20 cellular contexts compared by ENCODE assay signal in genomic region chr6:100468013-100468622, GRCh38. TPM values are rescaled to one million over a fixed set of nuclear protein-coding genes. Genes with fewer than 3 reads are reported as not detected.
DNase-seq lines count a peak whose midpoint lies in the region; ATAC-seq and TF ChIP-seq lines count a peak whose summit lies in the region.
"Had no signal": no experiment of that assay in that cellular context is flagged by ENCODE, and none has a peak within 500 bp of the region (broad histone marks: within the 10 kb centered on the region; RNA-seq: fewer than 3 reads in every experiment).

No MANE protein-coding gene starts in this region.

- H3K4me3 ChIP-seq in adrenal gland (no peak overlapping the region), brain microvascular endothelial cell (ENCODE audit: low read depth, low read length) (no peak overlapping the region)
- H3K4me3 ChIP-seq: HAP-1 had no signal

- TF ChIP-seq CTCF in activated CD8-positive, alpha-beta T cell treated with anti-CD3 and anti-CD28 coated beads for 36 hours (IDR thresholded peaks at IDR 0.05) = no peak
- TF ChIP-seq CTCF in nephron (IDR thresholded peaks at IDR 0.05; ENCODE audit: unreplicated experiment in 3 of 3) = no peak
- TF ChIP-seq CTCF in adrenal gland (IDR thresholded peaks at IDR 0.05) = no peak
- no peak for TF ChIP-seq CTCF in brain microvascular endothelial cell (IDR thresholded peaks at IDR 0.05; ENCODE audit: low read depth, low read length, missing control alignments)

- H3K27ac Mint-ChIP-seq in activated CD8-positive, alpha-beta T cell treated with anti-CD3 and anti-CD28 coated beads, Interleukin-2, amount 10 ng/mL, durations not matched to agents 7 days and 5 days = no peak overlapping the region
- H3K27ac Mint-ChIP-seq in activated CD8-positive, alpha-beta T cell treated with anti-CD3 and anti-CD28 coated beads for 36 hours = no peak overlapping the region
- H3K27ac Mint-ChIP-seq in IgD-negative memory B cell (peak overlapping the region; percentile 62 to 84 (median 67)), nephron (peak overlapping the region in 2 of 3 experiments; percentile 9 to 86)

- in situ Hi-C loops in brain microvascular endothelial cell (cut with HindIII; ENCODE audit: low pct_ligation_motif_present, low sequenced_read_pairs) = loop anchor here (25.0 kb wide), 1 partner anchor 856 kb away; the partner anchor contains the start of gene PRDM13

- CTCF ChIA-PET in activated CD8-positive, alpha-beta T cell treated with anti-CD3 and anti-CD28 coated beads, Interleukin-2, amount 10 ng/mL, durations not matched to agents 7 days and 5 days (lab: Charles Lee) = no interaction called here
- CTCF ChIA-PET in activated CD8-positive, alpha-beta T cell treated with anti-CD3 and anti-CD28 coated beads for 36 hours (lab: Charles Lee) = no interaction called here

- ATAC-seq in activated CD8-positive, alpha-beta T cell treated with anti-CD3 and anti-CD28 coated beads, Interleukin-2, amount 10 ng/mL, durations not matched to agents 7 days and 5 days = no peak
- no peak for ATAC-seq in activated CD8-positive, alpha-beta T cell treated with anti-CD3 and anti-CD28 coated beads for 36 hours
- ATAC-seq in GM21529 (IDR thresholded peaks at IDR 0.05; ENCODE audit: unreplicated experiment) = no peak

- intact Hi-C loops in activated CD8-positive, alpha-beta T cell treated with anti-CD3 and anti-CD28 coated beads for 36 hours (cut with micrococcal nuclease) = loop anchor here (5.0 to 10.0 kb wide), 2 partner anchors 856 to 937 kb away; no protein-coding TSS in a partner anchor
- intact Hi-C loops in adrenal gland (cut with DNase I) = no loop called here

- H3K27me3 ChIP-seq in adrenal gland (peaks cover 86% of the 10 kb centered on the region), brain microvascular endothelial cell (replicated peaks) (peaks cover 92% of the 10 kb centered on the region)

- peaks cover 76% of the 10 kb centered on the region for H3K27me3 Mint-ChIP-seq in activated CD8-positive, alpha-beta T cell treated with anti-CD3 and anti-CD28 coated beads, Interleukin-2, amount 10 ng/mL, durations not matched to agents 7 days and 5 days (ENCODE audit: low read depth)
- peaks cover 75% of the 10 kb centered on the region for H3K27me3 Mint-ChIP-seq in activated CD8-positive, alpha-beta T cell treated with anti-CD3 and anti-CD28 coated beads for 36 hours
- peaks cover 63% of the 10 kb centered on the region for H3K27me3 Mint-ChIP-seq in IgD-negative memory B cell
- no peaks in the 10 kb centered on the region for H3K27me3 Mint-ChIP-seq in nephron (ENCODE audit: low read depth)

- H3K36me3 Mint-ChIP-seq in activated CD8-positive, alpha-beta T cell treated with anti-CD3 and anti-CD28 coated beads, Interleukin-2, amount 10 ng/mL, durations not matched to agents 7 days and 5 days (ENCODE audit: low read depth) = peaks cover 12% of the 10 kb centered on the region
- H3K36me3 Mint-ChIP-seq in activated CD8-positive, alpha-beta T cell treated with anti-CD3 and anti-CD28 coated beads for 36 hours (ENCODE audit: low read depth) = peaks cover 14% of the 10 kb centered on the region
- H3K36me3 Mint-ChIP-seq in IgD-negative memory B cell (peaks cover 1% of the 10 kb centered on the region), nephron (ENCODE audit: low read depth) (peaks cover 6% of the 10 kb centered on the region)

- H3K4me3 Mint-ChIP-seq in activated CD8-positive, alpha-beta T cell treated with anti-CD3 and anti-CD28 coated beads, Interleukin-2, amount 10 ng/mL, durations not matched to agents 7 days and 5 days = no peak overlapping the region
- H3K4me3 Mint-ChIP-seq in activated CD8-positive, alpha-beta T cell treated with anti-CD3 and anti-CD28 coated beads for 36 hours = no peak overlapping the region
- peak overlapping the region in 3 of 4 donors; percentile 2 to 43 (median 13) for H3K4me3 Mint-ChIP-seq in IgD-negative memory B cell
- peak overlapping the region; percentile 15 to 50 (median 30) for H3K4me3 Mint-ChIP-seq in nephron

- DNase-seq in activated CD8-positive, alpha-beta T cell treated with anti-CD3 and anti-CD28 coated beads, Interleukin-2, amount 10 ng/mL, durations not matched to agents 7 days and 5 days = peak; percentile 12
- DNase-seq in activated CD8-positive, alpha-beta T cell treated with anti-CD3 and anti-CD28 coated beads for 36 hours = no peak
- DNase-seq in adrenal gland (no peak), brain microvascular endothelial cell (no peak)
- DNase-seq: CD8-positive, alpha-beta memory T cell; DMS79; Karpas-422; NCI-H1417 treated with DMSO at 0.1 percent for 48 hours; NCI-H187 treated with DMSO at 0.1 percent for 48 hours; NCI-H2227 treated with DMSO at 0.1 percent for 48 hours; NCI-H524 treated with DMSO at 0.1 percent for 48 hours; SHP77 had no signal

- H3K27ac ChIP-seq in adrenal gland = no peak overlapping the region
- no peak overlapping the region for H3K27ac ChIP-seq in brain microvascular endothelial cell
- H3K27ac ChIP-seq: HL-60 had no signal

- H3K36me3 ChIP-seq in adrenal gland (replicated peaks in 1 of 2) (no peaks in the 10 kb centered on the region), brain microvascular endothelial cell (replicated peaks) (no peaks in the 10 kb centered on the region)
- H3K36me3 ChIP-seq: HAP-1 had no signal

- POLR2A ChIA-PET in activated CD8-positive, alpha-beta T cell treated with anti-CD3 and anti-CD28 coated beads, Interleukin-2, amount 10 ng/mL, durations not matched to agents 7 days and 5 days (lab: Charles Lee) = no interaction called here
- POLR2A ChIA-PET in activated CD8-positive, alpha-beta T cell treated with anti-CD3 and anti-CD28 coated beads for 36 hours (lab: Charles Lee) = no interaction called here

- H3K4me1 Mint-ChIP-seq in activated CD8-positive, alpha-beta T cell treated with anti-CD3 and anti-CD28 coated beads, Interleukin-2, amount 10 ng/mL, durations not matched to agents 7 days and 5 days (ENCODE audit: low read depth) = peaks cover 4% of the 10 kb centered on the region
- peaks cover 25% of the 10 kb centered on the region for H3K4me1 Mint-ChIP-seq in activated CD8-positive, alpha-beta T cell treated with anti-CD3 and anti-CD28 coated beads for 36 hours (ENCODE audit: low read depth)
- H3K4me1 Mint-ChIP-seq in IgD-negative memory B cell = peaks cover 10 to 16% (median 11%) of the 10 kb centered on the region in 3 donors
- H3K4me1 Mint-ChIP-seq in nephron = peaks cover 19% of the 10 kb centered on the region

- TF ChIP-seq POLR2A in adrenal gland (IDR thresholded peaks at IDR 0.05) = no peak

- 29 to 33% (median 29%) methylated on average over 6 of the region's 6 CpGs for WGBS in adrenal gland, 4 donors

- H3K4me1 ChIP-seq in adrenal gland (replicated peaks in 1 of 2) = peaks cover 0 to 12% of the 10 kb centered on the region in 2 donors
- H3K4me1 ChIP-seq: HAP-1 had no signal

- H3K9me3 ChIP-seq in adrenal gland (replicated peaks in 1 of 3) = no peaks in the 10 kb centered on the region
- H3K9me3 ChIP-seq: HAP-1 had no signal

- no peaks in the 10 kb centered on the region for H3K9me3 Mint-ChIP-seq in activated CD8-positive, alpha-beta T cell treated with anti-CD3 and anti-CD28 coated beads, Interleukin-2, amount 10 ng/mL, durations not matched to agents 7 days and 5 days (ENCODE audit: insufficient read depth)
- peaks cover 12% of the 10 kb centered on the region for H3K9me3 Mint-ChIP-seq in activated CD8-positive, alpha-beta T cell treated with anti-CD3 and anti-CD28 coated beads for 36 hours
- H3K9me3 Mint-ChIP-seq in IgD-negative memory B cell (peaks cover 7 to 17% (median 17%) of the 10 kb centered on the region in 3 donors), nephron (no peaks in the 10 kb centered on the region)

RNA-seq across cellular contexts. Expression of gene SIM1, which starts 3.4 kb away (rescaled TPM):
- not detected for total RNA-seq in activated CD8-positive, alpha-beta T cell treated with anti-CD3 and anti-CD28 coated beads, Interleukin-2, amount 10 ng/mL, durations not matched to agents 7 days and 5 days
- not detected for total RNA-seq in activated CD8-positive, alpha-beta T cell treated with anti-CD3 and anti-CD28 coated beads for 36 hours
- polyA plus RNA-seq in IgD-negative memory B cell (not detected), adrenal gland (not detected)
- not detected for total RNA-seq in adrenal gland
- total RNA-seq: CD8-positive, alpha-beta memory T cell; HT1080; MCF 10A; RPMI7951 had no signal
- polyA plus RNA-seq: CD8-positive, alpha-beta memory T cell had no signal

Comparison
In these comparisons a context has a peak if more than half of its experiments do, and no peak if none do; other contexts are left out.
1. H3K27ac Mint-ChIP-seq: peak in IgD-negative memory B cell (3 of 3) and nephron (2 of 3); none in activated CD8-positive, alpha-beta T cell treated with anti-CD3 and anti-CD28 coated beads, Interleukin-2, amount 10 ng/mL, durations not matched to agents 7 days and 5 days (single experiment) and activated CD8-positive, alpha-beta T cell treated with anti-CD3 and anti-CD28 coated beads for 36 hours (single experiment).
2. H3K4me3 Mint-ChIP-seq: peak in IgD-negative memory B cell (3 of 4) and nephron (3 of 3); none in activated CD8-positive, alpha-beta T cell treated with anti-CD3 and anti-CD28 coated beads, Interleukin-2, amount 10 ng/mL, durations not matched to agents 7 days and 5 days (single experiment) and activated CD8-positive, alpha-beta T cell treated with anti-CD3 and anti-CD28 coated beads for 36 hours (single experiment).